ENCODE assay signal across 8 cellular contexts in genomic region chr22:41204992-41205900, GRCh38. TPM values are rescaled to one million over a fixed set of nuclear protein-coding genes. Genes with fewer than 3 reads are reported as not detected.
DNase-seq lines count a peak whose midpoint lies in the region; ATAC-seq lines count a peak whose summit lies in the region.

Gene L3MBTL2 (plus strand): TSS chr22:41205312. CDS start chr22:41205363, 51 bp downstream.

- peak; percentile 98 for ATAC-seq in GM19372 (IDR thresholded peaks at IDR 0.05; ENCODE audit: low read depth, unreplicated experiment)
- peak; percentile 91 for ATAC-seq in HG03558 (IDR thresholded peaks at IDR 0.05; ENCODE audit: extremely low read depth, unreplicated experiment)
- peak; percentile 100 for ATAC-seq in left lobe of liver

- peaks cover 40% of the 10 kb centered on the region for H3K4me1 Mint-ChIP-seq in dendritic cell treated with granulocyte-macrophage colony-stimulating factor and Interleukin-4, amounts not matched to agents 40 ng/mL and 50 ng/mL, for 4 days (ENCODE audit: low read depth)

- H3K27ac Mint-ChIP-seq in dendritic cell treated with granulocyte-macrophage colony-stimulating factor and Interleukin-4, amounts not matched to agents 40 ng/mL and 50 ng/mL, for 4 days, result peak within 1 kb of the TSS; percentile 89

- H3K27me3 Mint-ChIP-seq in dendritic cell treated with granulocyte-macrophage colony-stimulating factor and Interleukin-4, amounts not matched to agents 40 ng/mL and 50 ng/mL, for 4 days, result peaks cover 6% of the 10 kb centered on the region

- peak; percentile 52 to 97 (median 95) for DNase-seq in C1 segment of cervical spinal cord (lab: John Stamatoyannopoulos, UW)
- DNase-seq in NCI-H748 treated with DMSO at 0.1 percent for 48 hours (lab: John Stamatoyannopoulos, UW), result peak; percentile 95
- peak; percentile 95 to 99 for DNase-seq in activated CD4-positive, alpha-beta T cell treated with anti-CD3 and anti-CD28 coated beads, Interleukin-2, amount 50 U/mL, for 24 hours (ENCODE audit: low read depth in 1 of 2, low spot score in 1 of 2)
- peak; percentile 98 for DNase-seq in left lobe of liver (ENCODE audit: low spot score)
- DNase-seq in stimulated activated CD4-positive, alpha-beta T cell treated with anti-CD3 and anti-CD28 coated beads, Interleukin-2, amount 100 ng/mL, for 4 hours (ENCODE audit: low read depth), result peak; percentile 98

- H3K4me3 Mint-ChIP-seq in dendritic cell treated with granulocyte-macrophage colony-stimulating factor and Interleukin-4, amounts not matched to agents 40 ng/mL and 50 ng/mL, for 4 days, result peak within 1 kb of the TSS; percentile 84

- intact Hi-C loops in dendritic cell treated with granulocyte-macrophage colony-stimulating factor and Interleukin-4, amounts not matched to agents 40 ng/mL and 50 ng/mL, for 4 days (cut with micrococcal nuclease), result no loop called here

- H3K36me3 Mint-ChIP-seq in dendritic cell treated with granulocyte-macrophage colony-stimulating factor and Interleukin-4, amounts not matched to agents 40 ng/mL and 50 ng/mL, for 4 days (ENCODE audit: low read depth), result peaks cover 47% of the 10 kb centered on the region

- H3K9me3 Mint-ChIP-seq in dendritic cell treated with granulocyte-macrophage colony-stimulating factor and Interleukin-4, amounts not matched to agents 40 ng/mL and 50 ng/mL, for 4 days, result no peaks in the 10 kb centered on the region

RNA-seq across cellular contexts. Expression of gene L3MBTL2, which starts in this region (rescaled TPM):
- total RNA-seq in left lobe of liver, result 12.7 TPM

Comparison
In these comparisons a context has a peak if more than half of its experiments do, and no peak if none do; other contexts are left out.
1. Peak in every context shown above with its lines: DNase-seq and ATAC-seq.